19 cellular contexts compared by ENCODE assay signal in the genomic region with DNA sequence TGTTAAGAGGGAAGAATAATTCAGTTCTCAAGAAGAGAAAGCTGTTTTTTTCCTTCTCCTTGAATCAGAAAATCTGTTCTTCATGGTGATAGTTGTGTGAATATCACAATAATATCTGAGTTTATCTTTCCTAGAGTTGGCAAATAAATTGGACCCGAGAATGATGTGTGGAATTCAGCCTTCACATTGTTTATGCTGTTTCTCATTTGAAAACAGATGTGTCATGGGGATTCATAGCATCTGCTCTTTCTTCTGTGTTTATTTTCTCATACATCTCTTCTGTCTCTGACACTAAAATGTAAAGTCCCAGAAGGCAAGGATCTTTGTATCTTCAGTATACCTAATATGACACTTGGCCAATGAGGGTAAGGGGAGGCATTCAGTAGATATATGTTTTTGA.
DNase-seq lines count a peak whose midpoint lies in the region; ATAC-seq and TF ChIP-seq lines count a peak whose summit lies in the region.
"Had no signal": no experiment of that assay in that cellular context is flagged by ENCODE, and none has a peak within 500 bp of the region (broad histone marks: within the 10 kb centered on the region; RNA-seq: fewer than 3 reads in every experiment).

No MANE protein-coding gene starts in this region.

- no peak for TF ChIP-seq CTCF in fibroblast of pulmonary artery (IDR thresholded peaks at IDR 0.05; ENCODE audit: low read length, missing control alignments)

- peak; percentile 39 for DNase-seq in NCI-H2171 treated with DMSO at 0.1 percent for 48 hours (lab: John Stamatoyannopoulos, UW)
- DNase-seq in NCI-H2171 (lab: John Stamatoyannopoulos, UW), result no peak
- DNase-seq in amniotic stem cell (lab: John Stamatoyannopoulos, UW), result peak; percentile 11
- peak; percentile 67 for DNase-seq in fibroblast of pulmonary artery (ENCODE audit: low read depth)
- DNase-seq in NCI-H146 (lab: John Stamatoyannopoulos, UW), result no peak
- DNase-seq in activated CD4-positive, alpha-beta T cell treated with anti-CD3 and anti-CD28 coated beads for 4 hours, result no peak
- DNase-seq in NCI-H1048 (lab: John Stamatoyannopoulos, UW), result no peak
- DNase-seq: activated B cell treated with CpG ODN at 0.5 μM for 24 hours; activated effector memory CD4-positive, alpha-beta T cell treated with Interleukin-2 at 50 U/mL for 16 hours; CD4-positive, alpha-beta T cell; colonic mucosa; DMS79; left cardiac atrium; pancreas; T-helper 17 cell; tibial artery had no signal

- no peak for ATAC-seq in GM21447 (IDR thresholded peaks at IDR 0.05; ENCODE audit: unreplicated experiment)
- ATAC-seq: left cardiac atrium; pancreas; stimulated activated memory B cell treated with anti-CD40 and anti-IgM and Interleukin-4, amounts not matched to agents 10 μg/mL and 1 μg/mL and 100 μg/mL, for 72 hours; T-helper 17 cell had no signal

- H3K4me3 ChIP-seq in fibroblast of pulmonary artery (replicated peaks; ENCODE audit: low read depth, low read length), result no peak overlapping the region
- H3K4me3 ChIP-seq: colonic mucosa, pancreas, skin epidermis, tibial artery had no signal

Comparison
In these comparisons a context has a peak if more than half of its experiments do, and no peak if none do; other contexts are left out.
1. DNase-seq: peak in NCI-H2171 treated with DMSO at 0.1 percent for 48 hours (single experiment), amniotic stem cell (single experiment) and fibroblast of pulmonary artery (single experiment); none in NCI-H2171 (single experiment), NCI-H146 (single experiment), activated CD4-positive, alpha-beta T cell treated with anti-CD3 and anti-CD28 coated beads for 4 hours (0 of 2) and NCI-H1048 (single experiment).